In genomic region chr2:363823-364470, GRCh38 we compare ENCODE assay signal across 8 cellular contexts.
"Had no signal": no experiment of that assay in that cellular context is flagged by ENCODE, and none has a peak within 500 bp of the region (broad histone marks: within the 10 kb centered on the region; RNA-seq: fewer than 3 reads in every experiment).

No MANE protein-coding gene starts in this region.

- FAIRE-seq: G401.6, GM12878, GM12891, GM12892, GM18507, GM19239 had no signal

- H3K4me3 ChIP-seq: GM12878 had no signal

- ATAC-seq: GM12878 had no signal

- DNase-seq: GDM1, GF-D8 had no signal
